2 cellular contexts compared by ENCODE assay signal in genomic region chr12:14974633-14975032, GRCh38.
TF ChIP-seq lines count a peak whose summit lies in the region.

No MANE protein-coding gene starts in this region.

TF ChIP-seq in SK-N-SH, 30 proteins besides CTCF, POLR2A, EP300 and RAD21 (continued from another document):
- TF ChIP-seq ELF1 (IDR thresholded peaks at IDR 0.05), result no peak
- TF ChIP-seq NFIC (IDR thresholded peaks at IDR 0.05; ENCODE audit: borderline replicate concordance), result no peak
- no peak for TF ChIP-seq RCOR1 (IDR thresholded peaks at IDR 0.05; ENCODE audit: low read length)
- no peak for TF ChIP-seq FOSL2 (IDR thresholded peaks at IDR 0.05; ENCODE audit: borderline replicate concordance, low read depth)
- TF ChIP-seq MEF2A (IDR thresholded peaks at IDR 0.05; ENCODE audit: borderline replicate concordance, low read depth), result no peak
- TF ChIP-seq SMC3 (IDR thresholded peaks at IDR 0.05; ENCODE audit: low read depth, low read length), result no peak
- TF ChIP-seq MXI1 (IDR thresholded peaks at IDR 0.05; ENCODE audit: low read depth, low read length), result no peak
- no peak for TF ChIP-seq NRF1 (IDR thresholded peaks at IDR 0.05; ENCODE audit: low read depth, low read length)
- TF ChIP-seq GATA2 (CRISPR knock-in tag; IDR thresholded peaks at IDR 0.05), result no peak
- TF ChIP-seq TCF12 (IDR thresholded peaks at IDR 0.05), result no peak

TF ChIP-seq in SK-N-SH treated with all-trans-retinoic acid at 6 μM for 48 hours, 23 proteins besides CTCF, POLR2A, EP300 and RAD21:
- no peak for TF ChIP-seq PATZ1 (CRISPR knock-in tag; IDR thresholded peaks at IDR 0.05; ENCODE audit: borderline replicate concordance)
